In genomic region chr12:75509621-75510020, GRCh38 we compare ENCODE assay signal across 11 cellular contexts. TPM values are rescaled to one million over a fixed set of nuclear protein-coding genes. Genes with fewer than 3 reads are reported as not detected.
DNase-seq lines count a peak whose midpoint lies in the region; ATAC-seq, FAIRE-seq and TF ChIP-seq lines count a peak whose summit lies in the region.
"Had no signal": no experiment of that assay in that cellular context is flagged by ENCODE, and none has a peak within 500 bp of the region (broad histone marks: within the 10 kb centered on the region; RNA-seq: fewer than 3 reads in every experiment).

No MANE protein-coding gene starts in this region.

- DNase-seq in left ventricle myocardium inferior (no peak), cardiac septum (ENCODE audit: low spot score) (no peak), T-cell (no peak), glutamatergic neuron (no peak), GM19239 (ENCODE audit: insufficient read length, low spot score) (no peak)
- DNase-seq in stimulated activated naive B cell treated with anti-CD40 and anti-IgM and Interleukin-4, amounts not matched to agents 10 μg/mL and 1 μg/mL and 100 μg/mL, for 72 hours = no peak
- no peak for DNase-seq in stimulated activated CD8-positive, alpha-beta memory T cell treated with anti-CD3 and anti-CD28 coated beads, Interleukin-4, amount 100 ng/mL, for 48 hours
- no peak for DNase-seq in activated CD4-positive, alpha-beta T cell treated with anti-CD3 and anti-CD28 coated beads for 1 hour

- H3K36me3 Mint-ChIP-seq in T-cell (peaks cover 14% of the 10 kb centered on the region), glutamatergic neuron (ENCODE audit: unreplicated experiment) (no peaks in the 10 kb centered on the region)
- H3K36me3 Mint-ChIP-seq in stimulated activated naive B cell treated with anti-CD40 and anti-IgM and Interleukin-4, amounts not matched to agents 10 μg/mL and 1 μg/mL and 100 μg/mL, for 72 hours = peaks cover 6 to 21% of the 10 kb centered on the region in 2 donors

- no peaks in the 10 kb centered on the region for H3K9me3 ChIP-seq in left ventricle myocardium inferior (replicated peaks)
- H3K9me3 ChIP-seq: ascending aorta had no signal

- H3K36me3 ChIP-seq in left ventricle myocardium inferior = peaks cover 17% of the 10 kb centered on the region

- H3K4me1 ChIP-seq in left ventricle myocardium inferior = peaks cover 41% of the 10 kb centered on the region

- CTCF ChIA-PET in T-cell (lab: Charles Lee) = interaction anchor here (0.6 to 7.5 kb wide), 6 partner anchors 9 to 535 kb away, joined by 3 to 44 read pairs (median 6); partner anchors contain the start of gene GLIPR1L1 (in 1 of the 2)

- H3K4me3 ChIP-seq in left ventricle myocardium inferior = peak overlapping the region; percentile 83

- intact Hi-C loops in left ventricle myocardium inferior (cut with micrococcal nuclease) = loop anchor here (5.0 kb wide), 1 partner anchor 177 kb away; the partner anchor contains the start of genes CAPS2 and GLIPR1L1
- intact Hi-C loops in cardiac septum (cut with DNase I) = loop anchor here (10.0 kb wide), 2 partner anchors 175 to 835 kb away; partner anchors contain the start of genes BBS10, CAPS2 and GLIPR1L1

- H3K9me3 Mint-ChIP-seq in T-cell (no peaks in the 10 kb centered on the region), glutamatergic neuron (ENCODE audit: unreplicated experiment) (peaks cover 3% of the 10 kb centered on the region)
- no peaks in the 10 kb centered on the region for H3K9me3 Mint-ChIP-seq in stimulated activated naive B cell treated with anti-CD40 and anti-IgM and Interleukin-4, amounts not matched to agents 10 μg/mL and 1 μg/mL and 100 μg/mL, for 72 hours

- no peaks in the 10 kb centered on the region for H3K27me3 Mint-ChIP-seq in T-cell
- no peaks in the 10 kb centered on the region for H3K27me3 Mint-ChIP-seq in glutamatergic neuron (ENCODE audit: unreplicated experiment)
- no peaks in the 10 kb centered on the region for H3K27me3 Mint-ChIP-seq in stimulated activated naive B cell treated with anti-CD40 and anti-IgM and Interleukin-4, amounts not matched to agents 10 μg/mL and 1 μg/mL and 100 μg/mL, for 72 hours

- no peaks in the 10 kb centered on the region for H3K27me3 ChIP-seq in left ventricle myocardium inferior (ENCODE audit: low read depth)
- H3K27me3 ChIP-seq: ascending aorta had no signal

- no peak overlapping the region for H3K27ac ChIP-seq in left ventricle myocardium inferior (replicated peaks)
- H3K27ac ChIP-seq: ascending aorta, C4-2B had no signal

- POLR2A ChIA-PET in T-cell (lab: Charles Lee) = interaction anchor here (0.7 to 0.8 kb wide), 3 partner anchors 15 to 876 kb away, joined by 5 to 7 read pairs (median 6); partner anchors contain the start of gene GLIPR1 (in 1 of the 2)

- H3K27ac Mint-ChIP-seq in T-cell (peak overlapping the region; percentile 97 to 99), glutamatergic neuron (ENCODE audit: unreplicated experiment) (no peak overlapping the region)
- H3K27ac Mint-ChIP-seq in stimulated activated naive B cell treated with anti-CD40 and anti-IgM and Interleukin-4, amounts not matched to agents 10 μg/mL and 1 μg/mL and 100 μg/mL, for 72 hours = no peak overlapping the region

- no peak for ATAC-seq in T-cell (replicated peaks in 1 of 4)
- ATAC-seq in stimulated activated naive B cell treated with anti-CD40 and anti-IgM and Interleukin-4, amounts not matched to agents 10 μg/mL and 1 μg/mL and 100 μg/mL, for 72 hours (replicated peaks) = no peak
- ATAC-seq: sciatic nerve had no signal

- no peak for FAIRE-seq in GM19239 (lab: Jason Lieb, UNC)

- H3K4me1 Mint-ChIP-seq in T-cell = peaks cover 33 to 40% (median 38%) of the 10 kb centered on the region in 3 donors
- peaks cover 15% of the 10 kb centered on the region for H3K4me1 Mint-ChIP-seq in glutamatergic neuron (ENCODE audit: low read depth, unreplicated experiment)
- H3K4me1 Mint-ChIP-seq in stimulated activated naive B cell treated with anti-CD40 and anti-IgM and Interleukin-4, amounts not matched to agents 10 μg/mL and 1 μg/mL and 100 μg/mL, for 72 hours = peaks cover 15 to 18% of the 10 kb centered on the region in 2 donors

- H3K4me3 Mint-ChIP-seq in T-cell (peak overlapping the region; percentile 99), glutamatergic neuron (ENCODE audit: unreplicated experiment) (peak overlapping the region; percentile 98)
- H3K4me3 Mint-ChIP-seq in stimulated activated naive B cell treated with anti-CD40 and anti-IgM and Interleukin-4, amounts not matched to agents 10 μg/mL and 1 μg/mL and 100 μg/mL, for 72 hours = peak overlapping the region; percentile 98 to 99

- TF ChIP-seq CTCF in left ventricle myocardium inferior (IDR thresholded peaks at IDR 0.05; ENCODE audit: borderline replicate concordance) = no peak
- TF ChIP-seq CTCF in glutamatergic neuron (IDR thresholded peaks at IDR 0.05; ENCODE audit: partially characterized antibody, unreplicated experiment) = no peak

RNA-seq across cellular contexts. Expression of gene KRR1, which starts 1.8 kb away (rescaled TPM):
- total RNA-seq in left ventricle myocardium inferior (32.7 TPM), cardiac septum (38.1 TPM), T-cell (100 to 1,000 TPM in 2 of 5 donors, 10 to 100 TPM in 3; 53.7 to 122 (median 66.5) TPM), glutamatergic neuron (ENCODE audit: unreplicated experiment) (57.7 TPM)

RNA-seq across cellular contexts. Expression of gene GLIPR1, which starts 29.1 kb away (rescaled TPM):
- total RNA-seq in left ventricle myocardium inferior (7.0 TPM), cardiac septum (7.8 TPM), T-cell (100 to 1,000 TPM in 1 of 5 donors, 10 to 100 TPM in 4; 42.9 to 102 (median 53.5) TPM), glutamatergic neuron (ENCODE audit: unreplicated experiment) (0.25 TPM)

Comparison
In these comparisons a context has a peak if more than half of its experiments do, and no peak if none do; other contexts are left out.
1. H3K27ac Mint-ChIP-seq: peak in T-cell (2 of 2); none in glutamatergic neuron (single experiment) and stimulated activated naive B cell treated with anti-CD40 and anti-IgM and Interleukin-4, amounts not matched to agents 10 μg/mL and 1 μg/mL and 100 μg/mL, for 72 hours (single experiment).
2. Peak in every context shown above with its lines, with median percentiles within 50 percentile points of each other: H3K4me3 Mint-ChIP-seq.